ENCODE assay signal across 27 cellular contexts in genomic region chr6:147048930-147049329, GRCh38.
"Had no signal": no experiment of that assay in that cellular context is flagged by ENCODE, and none has a peak within 500 bp of the region (broad histone marks: within the 10 kb centered on the region; RNA-seq: fewer than 3 reads in every experiment).

No MANE protein-coding gene starts in this region.

- FAIRE-seq: endometrium, islet of Langerhans, keratinocyte had no signal

- H3K9me3 ChIP-seq: colonic mucosa, gastrocnemius medialis had no signal

- H3K27ac Mint-ChIP-seq: dendritic cell treated with granulocyte-macrophage colony-stimulating factor and Interleukin-4, amounts not matched to agents 40 ng/mL and 50 ng/mL, for 4 days; effector memory CD8-positive, alpha-beta T cell; endodermal cell; mesothelial cell of epicardium had no signal

- H3K27me3 ChIP-seq: colonic mucosa, esophagus squamous epithelium, gastrocnemius medialis, heart right ventricle, left lung had no signal

- H3K4me3 ChIP-seq: colonic mucosa, esophagus squamous epithelium, gastrocnemius medialis, heart right ventricle, left lung, lower lobe of right lung, mucosa of descending colon had no signal

- H3K4me3 Mint-ChIP-seq: dendritic cell treated with granulocyte-macrophage colony-stimulating factor and Interleukin-4, amounts not matched to agents 40 ng/mL and 50 ng/mL, for 4 days; effector memory CD8-positive, alpha-beta T cell; endodermal cell; mesothelial cell of epicardium had no signal

- H3K36me3 ChIP-seq: colonic mucosa, esophagus squamous epithelium, gastrocnemius medialis, heart right ventricle, left lung, lower lobe of right lung had no signal

- H3K4me1 ChIP-seq: colonic mucosa, esophagus squamous epithelium, gastrocnemius medialis, heart right ventricle, left lung, lower lobe of right lung had no signal

- H3K4me1 Mint-ChIP-seq: mesothelial cell of epicardium, naive B cell had no signal

- ATAC-seq: effector memory CD8-positive, alpha-beta T cell; esophagus mucosa; gastrocnemius medialis; heart right ventricle; left cardiac atrium; left lung; left ventricle myocardium superior; lower lobe of right lung; mucosa of descending colon had no signal

- H3K27ac ChIP-seq: colonic mucosa, epithelial cell of prostate, esophagus squamous epithelium, gastrocnemius medialis, heart right ventricle, left lung, lower lobe of right lung had no signal

- DNase-seq: colonic mucosa; cortex of kidney; effector CD8-positive, alpha-beta T cell; effector memory CD8-positive, alpha-beta T cell; endodermal cell; erythroblast; esophagus squamous epithelium; foreskin melanocyte; gastrocnemius medialis; glutamatergic neuron; head of caudate nucleus; heart right ventricle; hippocampal formation; left cardiac atrium; left lung; left ventricle myocardium superior; lower lobe of right lung; mesenchymal stem cell; mucosa of descending colon; naive B cell had no signal

- H3K27me3 Mint-ChIP-seq: dendritic cell treated with granulocyte-macrophage colony-stimulating factor and Interleukin-4, amounts not matched to agents 40 ng/mL and 50 ng/mL, for 4 days had no signal
